In genomic region chr1:1873186-1873585, GRCh38 we compare ENCODE assay signal across 12 cellular contexts. TPM values are rescaled to one million over a fixed set of nuclear protein-coding genes. Genes with fewer than 3 reads are reported as not detected.
DNase-seq lines count a peak whose midpoint lies in the region; ATAC-seq and TF ChIP-seq lines count a peak whose summit lies in the region.
"Had no signal": no experiment of that assay in that cellular context is flagged by ENCODE, and none has a peak within 500 bp of the region (broad histone marks: within the 10 kb centered on the region; RNA-seq: fewer than 3 reads in every experiment).

No MANE protein-coding gene starts in this region.

- TF ChIP-seq POLR2A in testis (IDR thresholded peaks at IDR 0.05) = no peak

- no peak for TF ChIP-seq CTCF in lower lobe of right lung (IDR thresholded peaks at IDR 0.05)
- TF ChIP-seq CTCF in testis (IDR thresholded peaks at IDR 0.05) = no peak

- H3K36me3 ChIP-seq in lower lobe of right lung (peaks cover 27% of the 10 kb centered on the region), testis (ENCODE audit: low read depth, missing control alignments) (no peaks in the 10 kb centered on the region)

- no peaks in the 10 kb centered on the region for H3K9me3 ChIP-seq in lower lobe of right lung
- no peaks in the 10 kb centered on the region for H3K9me3 ChIP-seq in testis
- H3K9me3 ChIP-seq: sigmoid colon had no signal

- H3K36me3 Mint-ChIP-seq in central memory CD8-positive, alpha-beta T cell (ENCODE audit: insufficient read depth) = peaks cover 52% of the 10 kb centered on the region

- no peak for ATAC-seq in central memory CD8-positive, alpha-beta T cell (replicated peaks; ENCODE audit: extremely low read depth, poor library complexity, severe bottlenecking)
- peak; percentile 51 to 52 for ATAC-seq in lower lobe of right lung

- intact Hi-C loops in lower lobe of right lung (cut with DNase I) = no loop called here
- intact Hi-C loops in testis (cut with DNase I; ENCODE audit: low total_unique reads) = no loop called here

- peaks cover 79% of the 10 kb centered on the region for H3K4me1 ChIP-seq in lower lobe of right lung
- H3K4me1 ChIP-seq in testis = peaks cover 36% of the 10 kb centered on the region

- WGBS in testis, 2 donors = 65 to 79% methylated on average over 2 of the region's 2 CpGs

- peak overlapping the region; percentile 75 for H3K27ac Mint-ChIP-seq in central memory CD8-positive, alpha-beta T cell (ENCODE audit: low read depth)

- H3K4me3 ChIP-seq in lower lobe of right lung = no peak overlapping the region
- H3K4me3 ChIP-seq in testis = no peak overlapping the region
- H3K4me3 ChIP-seq: sigmoid colon had no signal

- H3K27ac ChIP-seq in lower lobe of right lung (no peak overlapping the region), testis (no peak overlapping the region)
- H3K27ac ChIP-seq: brain microvascular endothelial cell, sigmoid colon had no signal

- H3K27me3 Mint-ChIP-seq in central memory CD8-positive, alpha-beta T cell = no peaks in the 10 kb centered on the region

- peak; percentile 78 for DNase-seq in NCI-H2029 (lab: John Stamatoyannopoulos, UW)
- no peak for DNase-seq in central memory CD8-positive, alpha-beta T cell (ENCODE audit: low spot score in 2 of 2)
- no peak for DNase-seq in lower lobe of right lung
- DNase-seq in testis = peak; percentile 67
- DNase-seq in stimulated activated CD4-positive, alpha-beta T cell treated with anti-CD3 and anti-CD28 coated beads, Interleukin-2, amount 100 ng/mL, for 48 hours = no peak
- DNase-seq in HT-29 (ENCODE audit: low spot score) = no peak
- DNase-seq in SW 1271 (lab: John Stamatoyannopoulos, UW) = no peak
- DNase-seq: brain microvascular endothelial cell, midbrain, NCI-H1048, sigmoid colon had no signal

- no peaks in the 10 kb centered on the region for H3K9me3 Mint-ChIP-seq in central memory CD8-positive, alpha-beta T cell

- H3K4me3 Mint-ChIP-seq in central memory CD8-positive, alpha-beta T cell = peak overlapping the region; percentile 37

- peaks cover 81% of the 10 kb centered on the region for H3K4me1 Mint-ChIP-seq in central memory CD8-positive, alpha-beta T cell

- H3K27me3 ChIP-seq in lower lobe of right lung (ENCODE audit: low read depth) (no peaks in the 10 kb centered on the region), testis (no peaks in the 10 kb centered on the region)
- H3K27me3 ChIP-seq: brain microvascular endothelial cell, sigmoid colon had no signal

RNA-seq across cellular contexts. Expression of gene GNB1, which starts 17.7 kb away (rescaled TPM):
- total RNA-seq in lower lobe of right lung (341 TPM), testis (100 to 1,000 TPM; 223 to 240 TPM)
- 256 TPM for polyA plus RNA-seq in testis (ENCODE audit: insufficient read depth, low read depth, low replicate concordance)
- total RNA-seq in HT-29 (2014; rRNA removed; shearing (Covaris generic)) = 58.1 and 60.5 TPM in 2 replicates

RNA-seq across cellular contexts. Expression of gene CALML6, which starts 41.9 kb away (rescaled TPM):
- total RNA-seq in lower lobe of right lung (not detected), testis (1 to 10 TPM; 1.2 to 2.1 TPM)
- 0.96 TPM for polyA plus RNA-seq in testis (ENCODE audit: insufficient read depth, low read depth, low replicate concordance)
- total RNA-seq in HT-29 (2014; rRNA removed; shearing (Covaris generic)) = 0.91 TPM in 1 of 2 replicates, not detected in the other
- total RNA-seq: epithelial cell of proximal tubule had no signal

RNA-seq across cellular contexts. Expression of gene TMEM52, which starts 45.9 kb away (rescaled TPM):
- 1.4 TPM for total RNA-seq in lower lobe of right lung
- 100 to 1,000 TPM in 1 of 2 donors, 10 to 100 TPM in 1; 74.0 to 143 TPM for total RNA-seq in testis
- 40.8 TPM for polyA plus RNA-seq in testis (ENCODE audit: insufficient read depth, low read depth, low replicate concordance)
- total RNA-seq in HT-29 (2014; rRNA removed; shearing (Covaris generic)) = 10.8 and 12.0 TPM in 2 replicates

Comparison
In these comparisons a context has a peak if more than half of its experiments do, and no peak if none do; other contexts are left out.
1. DNase-seq: peak in NCI-H2029 (single experiment) and testis (single experiment); none in central memory CD8-positive, alpha-beta T cell (0 of 2), lower lobe of right lung (single experiment), stimulated activated CD4-positive, alpha-beta T cell treated with anti-CD3 and anti-CD28 coated beads, Interleukin-2, amount 100 ng/mL, for 48 hours (0 of 2), HT-29 (single experiment) and SW 1271 (0 of 2).